34 cellular contexts compared by ENCODE assay signal in the genomic region with DNA sequence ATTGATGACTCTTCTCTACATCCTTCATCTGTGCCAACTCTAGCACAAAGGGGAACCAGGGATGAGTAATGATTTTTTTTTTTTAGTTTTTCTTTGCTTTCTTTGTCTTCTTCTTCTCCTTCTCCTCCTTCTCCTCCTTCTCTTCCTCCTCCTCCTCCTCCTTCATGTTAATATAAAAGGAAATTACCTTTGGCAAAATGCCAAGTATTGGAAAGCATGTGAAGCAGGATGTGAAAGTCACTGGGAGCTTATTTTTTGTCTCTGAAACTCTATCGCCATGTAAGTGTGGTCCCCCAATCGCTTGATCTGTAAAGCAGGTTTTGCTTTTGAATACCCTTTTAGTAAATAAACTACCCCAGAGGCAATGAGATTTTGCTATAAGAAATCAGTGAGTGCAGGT.
"Had no signal": no experiment of that assay in that cellular context is flagged by ENCODE, and none has a peak within 500 bp of the region (broad histone marks: within the 10 kb centered on the region; RNA-seq: fewer than 3 reads in every experiment).

No MANE protein-coding gene starts in this region.

- H3K27ac Mint-ChIP-seq: activated naive CD4-positive, alpha-beta T cell treated with anti-CD3 and anti-CD28 coated beads for 36 hours; activated naive CD8-positive, alpha-beta T cell treated with anti-CD3 and anti-CD28 coated beads for 36 hours; activated T-helper 1 cell treated with anti-CD3 and anti-CD28 coated beads, Interleukin-12 subunit alpha, Interleukin-12 subunit beta, Interleukin-2, Interleukin-4 antibody, amounts not matched to agents 30 ng/mL and 10 ng/mL and 1 ng/mL, durations not matched to agents 14 hours and 24 hours and 36 hours; nephron progenitor cell; progenitor cell of endocrine pancreas; stimulated activated effector memory CD8-positive, alpha-beta T cell treated with anti-CD3 and anti-CD28 coated beads, Interleukin-12 subunit alpha, Interleukin-12 subunit beta, amount 100 ng/mL, for 72 hours; stimulated activated naive CD8-positive, alpha-beta T cell treated with anti-CD3 and anti-CD28 coated beads, Interleukin-15, Interleukin-2, amounts not matched to agents 100 ng/mL and 50 ng/mL, for 24 hours; type B pancreatic cell had no signal

- H3K4me1 ChIP-seq: body of pancreas, colonic mucosa, uterus had no signal

- H3K4me3 Mint-ChIP-seq: activated naive CD4-positive, alpha-beta T cell treated with anti-CD3 and anti-CD28 coated beads for 36 hours; activated naive CD8-positive, alpha-beta T cell treated with anti-CD3 and anti-CD28 coated beads for 36 hours; activated T-helper 1 cell treated with anti-CD3 and anti-CD28 coated beads, Interleukin-12 subunit alpha, Interleukin-12 subunit beta, Interleukin-2, Interleukin-4 antibody, amounts not matched to agents 30 ng/mL and 10 ng/mL and 1 ng/mL, durations not matched to agents 14 hours and 24 hours and 36 hours; nephron progenitor cell; stimulated activated effector memory CD8-positive, alpha-beta T cell treated with anti-CD3 and anti-CD28 coated beads, Interleukin-12 subunit alpha, Interleukin-12 subunit beta, amount 100 ng/mL, for 72 hours; stimulated activated naive CD8-positive, alpha-beta T cell treated with anti-CD3 and anti-CD28 coated beads, Interleukin-15, Interleukin-2, amounts not matched to agents 100 ng/mL and 50 ng/mL, for 24 hours; type B pancreatic cell had no signal

- H3K9me3 ChIP-seq: adrenal gland, body of pancreas, colonic mucosa, gastroesophageal sphincter, left ventricle myocardium inferior, neutrophil, ovary, uterus had no signal

- H3K27me3 ChIP-seq: adrenal gland, body of pancreas, cardiac muscle cell, colonic mucosa, dorsolateral prefrontal cortex, gastroesophageal sphincter, hepatocyte, neutrophil, ovary, uterus had no signal

- H3K9me3 Mint-ChIP-seq: activated naive CD4-positive, alpha-beta T cell treated with anti-CD3 and anti-CD28 coated beads for 36 hours; activated naive CD8-positive, alpha-beta T cell treated with anti-CD3 and anti-CD28 coated beads for 36 hours; activated T-helper 1 cell treated with anti-CD3 and anti-CD28 coated beads, Interleukin-12 subunit alpha, Interleukin-12 subunit beta, Interleukin-2, Interleukin-4 antibody, amounts not matched to agents 30 ng/mL and 10 ng/mL and 1 ng/mL, durations not matched to agents 14 hours and 24 hours and 36 hours; nephron progenitor cell had no signal

- DNase-seq: activated CD4-positive, alpha-beta T cell treated with anti-CD3 and anti-CD28 coated beads for 4 hours; activated CD4-positive, alpha-beta T cell treated with anti-CD3 and anti-CD28 coated beads, Interleukin-2, amount 50 U/mL, for 4 hours; activated CD8-positive, alpha-beta memory T cell treated with anti-CD3 and anti-CD28 coated beads, Interleukin-2, amount 50 U/mL, for 4 hours; activated effector memory CD4-positive, alpha-beta T cell treated with anti-CD3 and anti-CD28 coated beads, Interleukin-2, amount 50 U/mL, for 16 hours; activated naive CD4-positive, alpha-beta T cell treated with anti-CD3 and anti-CD28 coated beads for 36 hours; activated naive CD8-positive, alpha-beta T cell treated with anti-CD3 and anti-CD28 coated beads for 36 hours; activated T-cell treated with anti-CD3 and anti-CD28 coated beads, Interleukin-2, amount 50 U/mL, for 1 hour; aorta; body of pancreas; cerebellar nuclear complex; colonic mucosa; dorsolateral prefrontal cortex; effector memory CD4-positive, alpha-beta T cell; islet precursor cell; left ventricle myocardium inferior; nephron progenitor cell; ovary; stimulated activated CD4-positive, alpha-beta T cell treated with anti-CD3 and anti-CD28 coated beads, Interleukin-4, amount 100 ng/mL, for 24 hours; substantia nigra; uterus had no signal

- H3K36me3 ChIP-seq: adrenal gland, cardiac muscle cell, colonic mucosa, gastroesophageal sphincter, left ventricle myocardium inferior, neutrophil, ovary, uterus had no signal

- FAIRE-seq: TTC549 had no signal

- H2AFZ ChIP-seq: hepatocyte had no signal

- H3K36me3 Mint-ChIP-seq: activated naive CD8-positive, alpha-beta T cell treated with anti-CD3 and anti-CD28 coated beads for 36 hours; stimulated activated effector memory CD8-positive, alpha-beta T cell treated with anti-CD3 and anti-CD28 coated beads, Interleukin-12 subunit alpha, Interleukin-12 subunit beta, amount 100 ng/mL, for 72 hours; type B pancreatic cell had no signal

- H3K79me2 ChIP-seq: hepatocyte had no signal

- H3K4me1 Mint-ChIP-seq: activated naive CD8-positive, alpha-beta T cell treated with anti-CD3 and anti-CD28 coated beads for 36 hours; nephron progenitor cell; stimulated activated effector memory CD8-positive, alpha-beta T cell treated with anti-CD3 and anti-CD28 coated beads, Interleukin-12 subunit alpha, Interleukin-12 subunit beta, amount 100 ng/mL, for 72 hours had no signal

- ATAC-seq: body of pancreas; gastroesophageal sphincter; sciatic nerve; stimulated activated effector memory CD8-positive, alpha-beta T cell treated with anti-CD3 and anti-CD28 coated beads, Interleukin-12 subunit alpha, Interleukin-12 subunit beta, amount 100 ng/mL, for 72 hours had no signal

- H3K27me3 Mint-ChIP-seq: activated naive CD8-positive, alpha-beta T cell treated with anti-CD3 and anti-CD28 coated beads for 36 hours; progenitor cell of endocrine pancreas; stimulated activated naive CD8-positive, alpha-beta T cell treated with anti-CD3 and anti-CD28 coated beads, Interleukin-15, Interleukin-2, amounts not matched to agents 100 ng/mL and 50 ng/mL, for 24 hours; type B pancreatic cell had no signal

- H3K27ac ChIP-seq: adrenal gland, body of pancreas, cardiac muscle cell, colonic mucosa, gastroesophageal sphincter, hepatocyte, left ventricle myocardium inferior, neutrophil, ovary, skin epidermis, uterus, VCaP had no signal

- H3K4me3 ChIP-seq: adrenal gland, body of pancreas, cardiac muscle cell, colonic mucosa, dorsolateral prefrontal cortex, gastroesophageal sphincter, hepatocyte, left ventricle myocardium inferior, ovary, skin epidermis, uterus had no signal

- H3K4me2 ChIP-seq: hepatocyte had no signal
